ENCODE assay signal across 8 cellular contexts in the genomic region with DNA sequence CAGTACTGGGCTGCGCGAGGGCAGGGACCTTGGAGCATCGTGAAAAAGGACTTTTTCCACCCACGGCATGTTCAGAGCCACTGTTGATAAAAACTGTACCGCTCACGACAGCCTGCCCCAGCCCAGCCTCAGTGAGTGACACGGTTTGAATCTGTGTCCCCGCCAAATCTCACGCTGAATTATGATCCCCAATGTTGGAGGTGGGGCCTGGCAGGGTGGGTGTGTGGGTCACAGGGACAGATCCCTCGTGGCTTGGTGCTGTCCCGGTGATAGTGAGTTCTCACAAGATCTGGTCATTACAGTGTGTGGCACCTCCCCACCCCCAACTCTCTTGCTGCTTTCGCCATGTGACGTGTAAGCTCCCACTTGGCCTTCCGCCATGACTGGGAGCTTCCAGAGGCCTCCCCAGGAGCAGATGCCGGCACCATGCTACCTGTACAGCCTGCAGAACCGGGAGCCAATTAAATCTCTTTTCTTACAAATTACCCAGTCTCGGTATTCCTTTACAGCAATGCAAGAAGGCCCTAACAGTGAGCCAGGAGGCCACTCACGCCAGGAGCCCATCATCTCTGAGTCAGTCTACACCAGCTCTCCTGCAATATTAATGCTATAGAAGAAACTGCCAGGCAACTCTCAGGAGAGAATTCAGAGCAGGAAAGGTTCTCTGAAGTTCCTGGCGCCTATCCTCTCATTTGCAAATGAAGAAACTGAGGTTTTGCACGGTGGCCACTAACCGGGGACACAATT. TPM values are rescaled to one million over a fixed set of nuclear protein-coding genes. Genes with fewer than 3 reads are reported as not detected.
DNase-seq lines count a peak whose midpoint lies in the region; ATAC-seq and TF ChIP-seq lines count a peak whose summit lies in the region.

No MANE protein-coding gene starts in this region.

- H3K27me3 Mint-ChIP-seq in activated naive CD4-positive, alpha-beta T cell treated with anti-CD3 and anti-CD28 coated beads, Interleukin-2, amount 10 ng/mL, durations not matched to agents 7 days and 5 days = peaks cover 11% of the 10 kb centered on the region
- peaks cover 4% of the 10 kb centered on the region for H3K27me3 Mint-ChIP-seq in type B pancreatic cell

- peak; percentile 21 for ATAC-seq in left lobe of liver

- peak overlapping the region; percentile 80 for H3K27ac Mint-ChIP-seq in activated naive CD4-positive, alpha-beta T cell treated with anti-CD3 and anti-CD28 coated beads, Interleukin-2, amount 10 ng/mL, durations not matched to agents 7 days and 5 days
- peak overlapping the region; percentile 75 for H3K27ac Mint-ChIP-seq in type B pancreatic cell

- peaks cover 9% of the 10 kb centered on the region for H3K36me3 Mint-ChIP-seq in activated naive CD4-positive, alpha-beta T cell treated with anti-CD3 and anti-CD28 coated beads, Interleukin-2, amount 10 ng/mL, durations not matched to agents 7 days and 5 days
- H3K36me3 Mint-ChIP-seq in type B pancreatic cell = peaks cover 11% of the 10 kb centered on the region

- no peak for DNase-seq in activated naive CD4-positive, alpha-beta T cell treated with anti-CD3 and anti-CD28 coated beads, Interleukin-2, amount 10 ng/mL, durations not matched to agents 7 days and 5 days
- no peak for DNase-seq in activated naive CD4-positive, alpha-beta T cell treated with anti-CD3 and anti-CD28 coated beads, Interleukin-2, amount 50 U/mL, for 16 hours
- peak; percentile 13 for DNase-seq in amniotic epithelial cell (ENCODE audit: low read depth)
- peak; percentile 87 for DNase-seq in left lobe of liver (ENCODE audit: low spot score)
- DNase-seq in type B pancreatic cell (ENCODE audit: extremely low spot score, unreplicated experiment) = peak; percentile 61
- no peak for DNase-seq in COLO668 (lab: John Stamatoyannopoulos, UW; ENCODE audit: unreplicated experiment)
- no peak for DNase-seq in activated CD4-positive, alpha-beta T cell treated with anti-CD3 and anti-CD28 coated beads, Interleukin-2, amount 50 U/mL, for 1 hour
- no peak for DNase-seq in activated effector memory CD4-positive, alpha-beta T cell treated with Interleukin-2 at 50 U/mL for 16 hours

- peak overlapping the region; percentile 66 for H3K4me3 Mint-ChIP-seq in activated naive CD4-positive, alpha-beta T cell treated with anti-CD3 and anti-CD28 coated beads, Interleukin-2, amount 10 ng/mL, durations not matched to agents 7 days and 5 days
- H3K4me3 Mint-ChIP-seq in type B pancreatic cell = peak overlapping the region; percentile 81

- CTCF ChIA-PET in activated naive CD4-positive, alpha-beta T cell treated with anti-CD3 and anti-CD28 coated beads, Interleukin-2, amount 10 ng/mL, durations not matched to agents 7 days and 5 days (lab: Charles Lee) = no interaction called here

- TF ChIP-seq CTCF in type B pancreatic cell (conservative IDR thresholded peaks at IDR 0.05) = no peak

- H3K9me3 Mint-ChIP-seq in activated naive CD4-positive, alpha-beta T cell treated with anti-CD3 and anti-CD28 coated beads, Interleukin-2, amount 10 ng/mL, durations not matched to agents 7 days and 5 days = peaks cover 16% of the 10 kb centered on the region
- peaks cover 10% of the 10 kb centered on the region for H3K9me3 Mint-ChIP-seq in type B pancreatic cell

- peaks cover 39% of the 10 kb centered on the region for H3K4me1 Mint-ChIP-seq in activated naive CD4-positive, alpha-beta T cell treated with anti-CD3 and anti-CD28 coated beads, Interleukin-2, amount 10 ng/mL, durations not matched to agents 7 days and 5 days
- H3K4me1 Mint-ChIP-seq in type B pancreatic cell (ENCODE audit: unreplicated experiment) = peaks cover 31% of the 10 kb centered on the region

RNA-seq across cellular contexts. Expression of a gene that starts 1.3 kb away (rescaled TPM):
- 128 TPM for total RNA-seq in left lobe of liver
- 49.2 and 65.1 TPM in 2 replicates for total RNA-seq in type B pancreatic cell (ENCODE audit: low replicate concordance)

Comparison
In these comparisons a context has a peak if more than half of its experiments do, and no peak if none do; other contexts are left out.
1. DNase-seq: peak in amniotic epithelial cell (single experiment), left lobe of liver (single experiment) and type B pancreatic cell (single experiment); none in activated naive CD4-positive, alpha-beta T cell treated with anti-CD3 and anti-CD28 coated beads, Interleukin-2, amount 10 ng/mL, durations not matched to agents 7 days and 5 days (single experiment), activated naive CD4-positive, alpha-beta T cell treated with anti-CD3 and anti-CD28 coated beads, Interleukin-2, amount 50 U/mL, for 16 hours (single experiment), COLO668 (single experiment), activated CD4-positive, alpha-beta T cell treated with anti-CD3 and anti-CD28 coated beads, Interleukin-2, amount 50 U/mL, for 1 hour (single experiment) and activated effector memory CD4-positive, alpha-beta T cell treated with Interleukin-2 at 50 U/mL for 16 hours (single experiment).